8 cellular contexts compared by ENCODE assay signal in the genomic region with DNA sequence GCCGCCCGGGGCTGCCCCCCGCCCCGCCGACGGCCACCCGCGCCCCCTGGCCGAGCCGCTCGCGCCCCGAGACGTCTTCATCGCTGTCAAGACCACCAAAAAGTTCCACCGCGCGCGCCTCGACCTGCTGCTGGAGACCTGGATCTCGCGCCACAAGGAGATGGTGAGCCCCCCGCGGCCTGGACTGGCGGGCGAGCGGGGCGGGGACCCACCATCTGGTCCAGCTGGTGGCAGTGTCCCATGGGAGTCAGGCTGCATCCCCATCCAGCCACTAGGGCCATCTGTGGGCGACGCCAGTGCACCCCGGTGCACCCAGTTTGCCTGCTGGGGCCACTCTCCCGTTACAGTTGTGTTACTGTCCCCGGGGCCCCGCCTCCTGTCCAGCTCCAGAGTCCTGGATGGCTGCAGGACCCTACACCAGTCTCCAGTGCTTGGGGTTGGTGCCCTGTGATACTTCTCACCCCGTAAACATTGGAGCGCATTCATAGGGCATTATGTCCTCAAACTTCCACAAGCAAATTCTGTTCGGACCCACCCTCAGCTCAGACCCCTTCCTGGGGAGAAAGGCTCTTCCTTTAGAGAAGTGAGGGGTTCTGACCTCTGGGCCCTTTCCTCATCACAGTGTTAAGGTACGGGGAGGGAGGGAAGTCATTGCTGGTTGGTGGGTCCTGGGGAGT. TPM values are rescaled to one million over a fixed set of nuclear protein-coding genes. Genes with fewer than 3 reads are reported as not detected.
A peak's percentile ranks its signal among the peaks of the same experiment; 100 is the strongest.
DNase-seq lines count a peak whose midpoint lies in the region; ATAC-seq, FAIRE-seq and TF ChIP-seq lines count a peak whose summit lies in the region.

No MANE protein-coding gene starts in this region.

- WGBS in small intestine, 3 donors, result 0 to 4% (median 2%) methylated on average over 25 to 38 of the region's 38 CpGs

- H3K36me3 ChIP-seq in small intestine (ENCODE audit: control insufficient read depth in 2 of 2, insufficient read depth in 2 of 2, low read length in 2 of 2), result no peaks in the 10 kb centered on the region

- TF ChIP-seq CTCF in D721Med (IDR thresholded peaks at IDR 0.05; ENCODE audit: insufficient read depth, missing control alignments), result no peak

- peak; percentile 68 for DNase-seq in D721Med (ENCODE audit: insufficient read length, low spot score)
- DNase-seq in HTR-8/SVneo (ENCODE audit: insufficient read length, low spot score), result peak; percentile 78
- DNase-seq in activated CD8-positive, alpha-beta memory T cell treated with anti-CD3 and anti-CD28 coated beads, Interleukin-2, amount 50 U/mL, for 48 hours, result peak; percentile 71
- peak; percentile 67 for DNase-seq in hepatic stellate cell (ENCODE audit: low spot score)
- DNase-seq in small intestine, result peak; percentile 64
- DNase-seq in NCI-H1092 treated with DMSO at 0.1 percent for 48 hours (lab: John Stamatoyannopoulos, UW), result no peak
- no peak for DNase-seq in NCI-H2081 treated with DMSO at 0.1 percent for 48 hours (lab: John Stamatoyannopoulos, UW)

- H3K27me3 ChIP-seq in small intestine (ENCODE audit: control insufficient read depth in 2 of 2, insufficient read depth in 2 of 2, low read length in 2 of 2), result no peaks in the 10 kb centered on the region

- H3K4me1 ChIP-seq in small intestine (ENCODE audit: control insufficient read depth in 2 of 2, insufficient read depth in 1 of 2, low read depth in 1 of 2, low read length in 1 of 2), result peaks cover 3 to 4% of the 10 kb centered on the region in 2 donors

- no peaks in the 10 kb centered on the region for H3K9me3 ChIP-seq in small intestine (ENCODE audit: control insufficient read depth, low read depth)

- H3K4me3 ChIP-seq in small intestine (ENCODE audit: low read depth in 1 of 2, low read length in 2 of 2), result peak overlapping the region; percentile 68 to 74

- FAIRE-seq in D721Med (lab: Jason Lieb, UNC), result no peak
- FAIRE-seq in HTR-8/SVneo (lab: Jason Lieb, UNC), result peak; percentile 73
- FAIRE-seq in small intestine (lab: Jason Lieb, UNC), result no peak

- no peak for ATAC-seq in HG02870 (IDR thresholded peaks at IDR 0.05; ENCODE audit: unreplicated experiment)

- peak overlapping the region in 1 of 2 donors; percentile 63 for H3K27ac ChIP-seq in small intestine (ENCODE audit: low read depth in 1 of 2, low read length in 1 of 2)

RNA-seq across cellular contexts. Expression of a gene that starts 0.7 kb away (rescaled TPM):
- polyA plus RNA-seq in small intestine, result 10 to 100 TPM; 10.5 to 39.3 (median 15.4) TPM

RNA-seq across cellular contexts. Expression of a gene that starts 35.1 kb away (rescaled TPM):
- 10 to 100 TPM; 25.6 to 40.3 (median 30.8) TPM for polyA plus RNA-seq in small intestine

RNA-seq across cellular contexts. Expression of a gene that starts 38.5 kb away (rescaled TPM):
- polyA plus RNA-seq in small intestine, result 10 to 100 TPM; 11.1 to 20.8 (median 19.9) TPM

RNA-seq across cellular contexts. Expression of a gene that starts 44.1 kb away (rescaled TPM):
- not detected for polyA plus RNA-seq in small intestine

Comparison
In these comparisons a context has a peak if more than half of its experiments do, and no peak if none do; other contexts are left out.
1. DNase-seq: peak in D721Med (single experiment), HTR-8/SVneo (single experiment), activated CD8-positive, alpha-beta memory T cell treated with anti-CD3 and anti-CD28 coated beads, Interleukin-2, amount 50 U/mL, for 48 hours (single experiment), hepatic stellate cell (single experiment) and small intestine (single experiment); none in NCI-H1092 treated with DMSO at 0.1 percent for 48 hours (single experiment) and NCI-H2081 treated with DMSO at 0.1 percent for 48 hours (single experiment).